ENCODE assay signal across 7 cellular contexts in genomic region chr3:11771931-11772330, GRCh38.
A peak's percentile ranks its signal among the peaks of the same experiment; 100 is the strongest.
DNase-seq lines count a peak whose midpoint lies in the region; TF ChIP-seq lines count a peak whose summit lies in the region.
"Not testable (repeated sequence)": the region's sequence is repeated elsewhere in the genome, so short reads cannot be mapped to it uniquely, and the experiment has no call there.

No MANE protein-coding gene starts in this region.

- H3K9me3 Mint-ChIP-seq in Calu3 (ENCODE audit: low read depth, unreplicated experiment); MCF 10A (ENCODE audit: unreplicated experiment); mesothelial cell of epicardium; type B pancreatic cell: not testable (repeated sequence)

- peaks cover 16% of the 10 kb centered on the region for H3K36me3 Mint-ChIP-seq in Calu3 (ENCODE audit: insufficient read depth, unreplicated experiment)
- H3K36me3 Mint-ChIP-seq in MCF 10A (ENCODE audit: insufficient read depth, unreplicated experiment); mesothelial cell of epicardium; type B pancreatic cell: not testable (repeated sequence)

- H3K27me3 Mint-ChIP-seq in Calu3 (ENCODE audit: unreplicated experiment); MCF 10A (ENCODE audit: insufficient read depth, unreplicated experiment); mesothelial cell of epicardium (ENCODE audit: low read depth); type B pancreatic cell: not testable (repeated sequence)

- CTCF ChIA-PET in Calu3 (lab: Charles Lee); RWPE1 (lab: Yijun Ruan, JAX): not testable (repeated sequence)
- CTCF ChIA-PET in HEK293 (lab: Yijun Ruan, JAX) (interaction anchor here (0.9 to 2.4 kb wide), 2 partner anchors 32 to 54 kb away, joined by 3 to 11 read pairs; no protein-coding TSS in a partner anchor), MCF 10A (lab: Yijun Ruan, JAX) (interaction anchor here (0.6 to 1.3 kb wide), 6 partner anchors 47 to 181 kb away, joined by 3 to 4 read pairs (median 3); no protein-coding TSS in a partner anchor)

- intact Hi-C loops in Calu3 (cut with micrococcal nuclease; ENCODE audit: unreplicated experiment) (loop anchor here (2.0 kb wide), 1 partner anchor 51 kb away; no protein-coding TSS in a partner anchor), MCF 10A (cut with micrococcal nuclease) (loop anchor here (2.0 kb wide), 1 partner anchor 53 kb away; no protein-coding TSS in a partner anchor)
- intact Hi-C loops in esophagus squamous epithelium (cut with DNase I) = not testable (repeated sequence)

- not testable (repeated sequence) for TF ChIP-seq CTCF in Calu3 (IDR thresholded peaks at IDR 0.05; ENCODE audit: unreplicated experiment); HEK293 (tag by site-specific recombination; IDR thresholded peaks at IDR 0.05); RWPE1 (conservative IDR thresholded peaks at IDR 0.05; ENCODE audit: low read depth); MCF 10A (IDR thresholded peaks at IDR 0.05; ENCODE audit: unreplicated experiment); esophagus squamous epithelium (IDR thresholded peaks at IDR 0.05); mesothelial cell of epicardium (IDR thresholded peaks at IDR 0.05; ENCODE audit: unreplicated experiment); type B pancreatic cell (conservative IDR thresholded peaks at IDR 0.05)

- not testable (repeated sequence) for H3K4me1 ChIP-seq in HEK293 (ENCODE audit: control insufficient read depth, insufficient read depth, low read length)
- peaks cover 16 to 73% (median 18%) of the 10 kb centered on the region in 3 donors for H3K4me1 ChIP-seq in esophagus squamous epithelium

- BruUV-seq in Calu3 (replicated peaks; lab: Mats Ljungman, UMichigan); MCF 10A (replicated peaks; lab: Mats Ljungman, UMichigan): not testable (repeated sequence)

- peaks cover 22% of the 10 kb centered on the region for H3K4me1 Mint-ChIP-seq in Calu3 (ENCODE audit: low read depth, unreplicated experiment)
- H3K4me1 Mint-ChIP-seq in MCF 10A (ENCODE audit: insufficient read depth, unreplicated experiment) = peaks cover 30% of the 10 kb centered on the region
- peaks cover 32% of the 10 kb centered on the region for H3K4me1 Mint-ChIP-seq in mesothelial cell of epicardium
- H3K4me1 Mint-ChIP-seq in type B pancreatic cell (ENCODE audit: unreplicated experiment) = peaks cover 18% of the 10 kb centered on the region

- H3K9me3 ChIP-seq in HEK293 (ENCODE audit: control insufficient read depth, insufficient read depth, low read depth, low read length); esophagus squamous epithelium: not testable (repeated sequence)

- POLR2A ChIA-PET in HEK293 (lab: Yijun Ruan, JAX); RWPE1 (lab: Yijun Ruan, JAX; ENCODE audit: low non-redundant PET): not testable (repeated sequence)
- POLR2A ChIA-PET in MCF 10A (lab: Yijun Ruan, JAX) = interaction anchor here (0.9 to 4.6 kb wide), 10 partner anchors 17 to 127 kb away, joined by 3 to 72 read pairs (median 6); no protein-coding TSS in a partner anchor

- DNase-seq in Calu3 (peak; percentile 11), MCF 10A (ENCODE audit: unreplicated experiment) (peak; percentile 54)
- DNase-seq in RWPE1 (ENCODE audit: low spot score); esophagus squamous epithelium (lab: John Stamatoyannopoulos, UW); mesothelial cell of epicardium (ENCODE audit: low spot score in 2 of 2, unreplicated experiment in 2 of 2); type B pancreatic cell (ENCODE audit: extremely low spot score, unreplicated experiment): not testable (repeated sequence)

- not testable (repeated sequence) for H3K4me3 Mint-ChIP-seq in Calu3 (ENCODE audit: low read depth, unreplicated experiment); mesothelial cell of epicardium
- peak overlapping the region; percentile 52 for H3K4me3 Mint-ChIP-seq in MCF 10A (ENCODE audit: unreplicated experiment)
- H3K4me3 Mint-ChIP-seq in type B pancreatic cell = peak overlapping the region; percentile 53

- H3K36me3 ChIP-seq in HEK293 (ENCODE audit: control insufficient read depth in 2 of 2, insufficient read depth in 1 of 2, low read length in 2 of 2); esophagus squamous epithelium: not testable (repeated sequence)

- peak overlapping the region; percentile 98 for H3K27ac Mint-ChIP-seq in Calu3 (ENCODE audit: unreplicated experiment)
- peak overlapping the region; percentile 88 for H3K27ac Mint-ChIP-seq in MCF 10A (ENCODE audit: low read depth, unreplicated experiment)
- H3K27ac Mint-ChIP-seq in mesothelial cell of epicardium = peak overlapping the region; percentile 39
- peak overlapping the region; percentile 88 for H3K27ac Mint-ChIP-seq in type B pancreatic cell

- TF ChIP-seq POLR2A in esophagus squamous epithelium (IDR thresholded peaks at IDR 0.05) = not testable (repeated sequence)

- H3K27ac ChIP-seq in HEK293 (ENCODE audit: extremely low read depth, low read depth, low read length) = not testable (repeated sequence)
- peak overlapping the region; percentile 98 for H3K27ac ChIP-seq in RWPE1
- peak overlapping the region; percentile 72 to 93 (median 88) for H3K27ac ChIP-seq in esophagus squamous epithelium

- not testable (repeated sequence) for H3K27me3 ChIP-seq in esophagus squamous epithelium

- WGBS in esophagus squamous epithelium, 2 donors = 53 to 72% methylated on average over 7 of the region's 7 CpGs

- not testable (repeated sequence) for H3K4me3 ChIP-seq in HEK293 (ENCODE audit: low read depth, low read length); esophagus squamous epithelium

TF ChIP-seq in HEK293, 187 proteins besides CTCF, POLR2A, EP300 and RAD21:
- 0 out of 2 replicates have a peak, but pooled peaks have one; percentile 13 for TF ChIP-seq ZNF362 (tag by site-specific recombination; IDR thresholded peaks at IDR 0.05)

Comparison
In these comparisons a context has a peak if more than half of its experiments do, and no peak if none do; other contexts are left out.
1. H3K27ac Mint-ChIP-seq: peak in every context shown above with its lines; median percentile 98 in Calu3; 88 in MCF 10A; 88 in type B pancreatic cell; 39 in mesothelial cell of epicardium.